ENCODE assay signal across 38 cellular contexts in genomic region chr7:24361001-24361400, GRCh38.
"Had no signal": no experiment of that assay in that cellular context is flagged by ENCODE, and none has a peak within 500 bp of the region (broad histone marks: within the 10 kb centered on the region; RNA-seq: fewer than 3 reads in every experiment).

No MANE protein-coding gene starts in this region.

- H3K27ac Mint-ChIP-seq: activated naive CD4-positive, alpha-beta T cell treated with anti-CD3 and anti-CD28 coated beads for 36 hours; activated naive CD4-positive, alpha-beta T cell treated with anti-CD3 and anti-CD28 coated beads, Interleukin-2, amount 10 ng/mL, durations not matched to agents 7 days and 5 days; activated naive CD4-positive, alpha-beta T cell treated with anti-CD3 and anti-CD28 coated beads, Interleukin-2, amount 50 U/mL, for 24 hours; activated naive CD4-positive, alpha-beta T cell treated with anti-CD3 and anti-CD28 coated beads, Interleukin-2, amount 50 U/mL, for 72 hours; activated naive CD8-positive, alpha-beta T cell; activated naive CD8-positive, alpha-beta T cell treated with anti-CD3 and anti-CD28 coated beads for 36 hours; activated naive CD8-positive, alpha-beta T cell treated with anti-CD3 and anti-CD28 coated beads, Interleukin-2, amount 10 ng/mL, durations not matched to agents 7 days and 5 days; activated naive CD8-positive, alpha-beta T cell treated with anti-CD3 and anti-CD28 coated beads, Interleukin-2, amount 50 U/mL, for 24 hours; activated T-cell treated with anti-CD3 and anti-CD28 coated beads, Interleukin-2, amount 50 U/mL, for 24 hours; activated T-cell treated with anti-CD3 and anti-CD28 coated beads, Interleukin-2, amount 50 U/mL, for 72 hours; activated T-helper 1 cell treated with anti-CD3 and anti-CD28 coated beads, Interleukin-12 subunit alpha, Interleukin-12 subunit beta, Interleukin-2, Interleukin-4 antibody, amounts not matched to agents 30 ng/mL and 10 ng/mL and 1 ng/mL, durations not matched to agents 14 hours and 24 hours and 36 hours; activated T-helper 17 cell treated with anti-CD3 and anti-CD28 coated beads, Interleukin-2, amount 50 U/mL, for 72 hours; activated T-helper 2 cell treated with anti-CD3 and anti-CD28 coated beads, Interferon-gamma antibody, Interleukin-2, Interleukin-4, amounts not matched to agents 10 μg/mL and 5 μg/mL and 100 μg/mL, durations not matched to agents 14 hours and 24 hours and 36 hours had no signal

- H3K36me3 Mint-ChIP-seq: activated naive CD4-positive, alpha-beta T cell treated with anti-CD3 and anti-CD28 coated beads, Interleukin-2, amount 10 ng/mL, durations not matched to agents 7 days and 5 days; activated naive CD4-positive, alpha-beta T cell treated with anti-CD3 and anti-CD28 coated beads, Interleukin-2, amount 50 U/mL, for 24 hours; activated naive CD4-positive, alpha-beta T cell treated with anti-CD3 and anti-CD28 coated beads, Interleukin-2, amount 50 U/mL, for 72 hours; activated naive CD8-positive, alpha-beta T cell; activated naive CD8-positive, alpha-beta T cell treated with anti-CD3 and anti-CD28 coated beads for 36 hours; activated naive CD8-positive, alpha-beta T cell treated with anti-CD3 and anti-CD28 coated beads, Interleukin-2, amount 10 ng/mL, durations not matched to agents 7 days and 5 days; brain had no signal

- H3K27ac ChIP-seq: adrenal gland, ascending aorta, body of pancreas, brain microvascular endothelial cell, breast epithelium, cardiac muscle cell had no signal

- H3K4me3 ChIP-seq: adrenal gland, ascending aorta, body of pancreas, breast epithelium, cardiac muscle cell had no signal

- DNase-seq: activated effector memory CD4-positive, alpha-beta T cell treated with anti-CD3 and anti-CD28 coated beads, Interleukin-2, amount 50 U/mL, for 16 hours; activated effector memory CD4-positive, alpha-beta T cell treated with Interleukin-2 at 50 U/mL for 16 hours; activated gamma-delta T cell; activated gamma-delta T cell treated with Interleukin-2 at 50 U/mL for 16 hours; activated naive CD4-positive, alpha-beta T cell; activated naive CD4-positive, alpha-beta T cell treated with anti-CD3 and anti-CD28 coated beads for 36 hours; activated naive CD4-positive, alpha-beta T cell treated with anti-CD3 and anti-CD28 coated beads, Interleukin-2, amount 10 ng/mL, durations not matched to agents 7 days and 5 days; activated naive CD4-positive, alpha-beta T cell treated with anti-CD3 and anti-CD28 coated beads, Interleukin-2, amount 50 U/mL, for 16 hours; activated naive CD4-positive, alpha-beta T cell treated with Interleukin-2 at 50 U/mL for 16 hours; activated naive CD8-positive, alpha-beta T cell treated with anti-CD3 and anti-CD28 coated beads for 36 hours; activated naive CD8-positive, alpha-beta T cell treated with anti-CD3 and anti-CD28 coated beads, Interleukin-2, amount 10 ng/mL, durations not matched to agents 7 days and 5 days; activated naive CD8-positive, alpha-beta T cell treated with anti-CD3 and anti-CD28 coated beads, Interleukin-2, amount 50 U/mL, for 24 hours; activated T-cell treated with anti-CD3 and anti-CD28 coated beads, Interleukin-2, amount 50 U/mL, for 1 hour; activated T-cell treated with anti-CD3 and anti-CD28 coated beads, Interleukin-2, amount 50 U/mL, for 24 hours; activated T-cell treated with anti-CD3 and anti-CD28 coated beads, Interleukin-2, amount 50 U/mL, for 4 hours; activated T-cell treated with anti-CD3 and anti-CD28 coated beads, Interleukin-2, amount 50 U/mL, for 48 hours; activated T-cell treated with anti-CD3 and anti-CD28 coated beads, Interleukin-2, amount 50 U/mL, for 72 hours; adrenal gland; amniotic stem cell; amygdala; anterior cingulate cortex; aorta; body of pancreas; brain microvascular endothelial cell; caudate nucleus; central memory CD4-positive, alpha-beta T cell; cerebellar nuclear complex had no signal

- H3K27me3 ChIP-seq: ascending aorta, body of pancreas, brain microvascular endothelial cell, breast epithelium, cardiac muscle cell had no signal

- H3K4me1 Mint-ChIP-seq: activated naive CD4-positive, alpha-beta T cell treated with anti-CD3 and anti-CD28 coated beads, Interleukin-2, amount 10 ng/mL, durations not matched to agents 7 days and 5 days; activated naive CD4-positive, alpha-beta T cell treated with anti-CD3 and anti-CD28 coated beads, Interleukin-2, amount 50 U/mL, for 24 hours; activated naive CD8-positive, alpha-beta T cell treated with anti-CD3 and anti-CD28 coated beads, Interleukin-2, amount 10 ng/mL, durations not matched to agents 7 days and 5 days; activated naive CD8-positive, alpha-beta T cell treated with anti-CD3 and anti-CD28 coated beads, Interleukin-2, amount 50 U/mL, for 24 hours; central memory CD8-positive, alpha-beta T cell had no signal

- H3K9me3 ChIP-seq: adrenal gland, ascending aorta, body of pancreas, breast epithelium had no signal

- H3K4me3 Mint-ChIP-seq: activated naive CD4-positive, alpha-beta T cell treated with anti-CD3 and anti-CD28 coated beads for 36 hours; activated naive CD4-positive, alpha-beta T cell treated with anti-CD3 and anti-CD28 coated beads, Interleukin-2, amount 10 ng/mL, durations not matched to agents 7 days and 5 days; activated naive CD4-positive, alpha-beta T cell treated with anti-CD3 and anti-CD28 coated beads, Interleukin-2, amount 50 U/mL, for 24 hours; activated naive CD8-positive, alpha-beta T cell; activated naive CD8-positive, alpha-beta T cell treated with anti-CD3 and anti-CD28 coated beads for 36 hours; activated naive CD8-positive, alpha-beta T cell treated with anti-CD3 and anti-CD28 coated beads, Interleukin-2, amount 10 ng/mL, durations not matched to agents 7 days and 5 days; activated naive CD8-positive, alpha-beta T cell treated with anti-CD3 and anti-CD28 coated beads, Interleukin-2, amount 50 U/mL, for 24 hours; activated T-cell treated with anti-CD3 and anti-CD28 coated beads, Interleukin-2, amount 50 U/mL, for 24 hours; activated T-cell treated with anti-CD3 and anti-CD28 coated beads, Interleukin-2, amount 50 U/mL, for 4 hours; activated T-cell treated with anti-CD3 and anti-CD28 coated beads, Interleukin-2, amount 50 U/mL, for 72 hours; activated T-helper 1 cell treated with anti-CD3 and anti-CD28 coated beads, Interleukin-12 subunit alpha, Interleukin-12 subunit beta, Interleukin-2, Interleukin-4 antibody, amounts not matched to agents 30 ng/mL and 10 ng/mL and 1 ng/mL, durations not matched to agents 14 hours and 24 hours and 36 hours; activated T-helper 17 cell treated with anti-CD3 and anti-CD28 coated beads, Interleukin-2, amount 50 U/mL, for 72 hours; brain; central memory CD8-positive, alpha-beta T cell had no signal

- ATAC-seq: activated naive CD4-positive, alpha-beta T cell treated with anti-CD3 and anti-CD28 coated beads, Interleukin-2, amount 50 U/mL, for 72 hours; activated naive CD8-positive, alpha-beta T cell treated with anti-CD3 and anti-CD28 coated beads, Interleukin-2, amount 50 U/mL, for 24 hours; activated T-cell treated with anti-CD3 and anti-CD28 coated beads, Interleukin-2, amount 50 U/mL, for 4 hours; activated T-cell treated with anti-CD3 and anti-CD28 coated beads, Interleukin-2, amount 50 U/mL, for 72 hours; activated T-helper 17 cell treated with anti-CD3 and anti-CD28 coated beads, Interleukin-2, amount 50 U/mL, for 72 hours; body of pancreas had no signal

- H3K27me3 Mint-ChIP-seq: activated naive CD8-positive, alpha-beta T cell; brain had no signal

- H3K36me3 ChIP-seq: adrenal gland, ascending aorta, brain microvascular endothelial cell, cardiac muscle cell had no signal
